ENCODE assay signal across 22 cellular contexts in the genomic region with DNA sequence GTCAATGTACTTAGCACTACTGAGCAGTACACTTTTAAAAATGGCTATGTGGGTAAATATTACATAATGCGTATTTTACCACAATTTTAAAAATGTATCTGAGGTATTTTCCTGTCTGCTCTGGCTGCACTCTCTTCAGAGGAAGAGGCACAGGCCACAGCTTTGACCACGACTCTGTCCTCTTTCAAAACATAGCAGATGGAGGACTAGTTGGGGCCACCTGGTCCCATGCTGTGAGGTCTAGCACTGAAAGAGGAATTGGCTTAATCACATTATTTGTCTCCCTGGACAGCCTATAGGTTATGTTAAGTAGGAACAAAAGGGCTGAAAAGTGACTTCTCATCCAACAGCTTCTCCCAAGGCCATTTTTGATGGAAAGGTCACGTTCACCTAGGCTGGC. TPM values are rescaled to one million over a fixed set of nuclear protein-coding genes. Genes with fewer than 3 reads are reported as not detected.
DNase-seq lines count a peak whose midpoint lies in the region; ATAC-seq and TF ChIP-seq lines count a peak whose summit lies in the region.
"Had no signal": no experiment of that assay in that cellular context is flagged by ENCODE, and none has a peak within 500 bp of the region (broad histone marks: within the 10 kb centered on the region; RNA-seq: fewer than 3 reads in every experiment).

No MANE protein-coding gene starts in this region.

- H3K27ac ChIP-seq in HL-60 (replicated peaks): peak overlapping the region; percentile 81
- H3K27ac ChIP-seq: A549, adrenal gland, GM23248, SK-N-MC, upper lobe of right lung had no signal

- H3K9me3 Mint-ChIP-seq in activated T-cell treated with anti-CD3 and anti-CD28 coated beads, Interleukin-2, amount 50 U/mL, for 72 hours: no peaks in the 10 kb centered on the region
- H3K9me3 Mint-ChIP-seq: activated CD4-positive, alpha-beta memory T cell treated with anti-CD3 and anti-CD28 coated beads, Interleukin-2, amount 10 ng/mL, durations not matched to agents 7 days and 5 days; natural killer cell treated with Interleukin-12 subunit alpha and Interleukin-12 subunit beta and Interleukin-15 and Interleukin-18, amount 100 ng/mL, for 72 hours; T-helper 2 cell treated with Interferon-gamma antibody and Interleukin-4, amounts not matched to agents 5 μg/mL and 100 μg/mL, for 36 hours; WTC11 had no signal

- H3K27me3 Mint-ChIP-seq in activated T-cell treated with anti-CD3 and anti-CD28 coated beads, Interleukin-2, amount 50 U/mL, for 72 hours (ENCODE audit: low read depth): peaks cover 10% of the 10 kb centered on the region
- H3K27me3 Mint-ChIP-seq: activated CD4-positive, alpha-beta memory T cell treated with anti-CD3 and anti-CD28 coated beads, Interleukin-2, amount 10 ng/mL, durations not matched to agents 7 days and 5 days had no signal

- no peak overlapping the region for H3K27ac Mint-ChIP-seq in activated T-cell treated with anti-CD3 and anti-CD28 coated beads, Interleukin-2, amount 50 U/mL, for 72 hours
- H3K27ac Mint-ChIP-seq: activated CD4-positive, alpha-beta memory T cell treated with anti-CD3 and anti-CD28 coated beads, Interleukin-2, amount 10 ng/mL, durations not matched to agents 7 days and 5 days; natural killer cell treated with Interleukin-12 subunit alpha and Interleukin-12 subunit beta and Interleukin-15 and Interleukin-18, amount 100 ng/mL, for 72 hours; T-helper 2 cell treated with Interferon-gamma antibody and Interleukin-4, amounts not matched to agents 5 μg/mL and 100 μg/mL, for 36 hours; WTC11 had no signal

- ATAC-seq in HG02840 (IDR thresholded peaks at IDR 0.05; ENCODE audit: low FRiP score, unreplicated experiment): no peak
- no peak for ATAC-seq in HG03097 (IDR thresholded peaks at IDR 0.05; ENCODE audit: low FRiP score, unreplicated experiment)
- no peak for ATAC-seq in HG02973 (IDR thresholded peaks at IDR 0.05; ENCODE audit: unreplicated experiment)
- no peak for ATAC-seq in activated T-cell treated with anti-CD3 and anti-CD28 coated beads, Interleukin-2, amount 50 U/mL, for 72 hours (replicated peaks in 1 of 2)
- ATAC-seq: A549, upper lobe of right lung, WTC11 had no signal

- in situ Hi-C loops in G401 (cut with HindIII; ENCODE audit: low sequenced_read_pairs): no loop called here

- peaks cover 0 to 2% of the 10 kb centered on the region in 2 donors for H3K36me3 Mint-ChIP-seq in activated T-cell treated with anti-CD3 and anti-CD28 coated beads, Interleukin-2, amount 50 U/mL, for 72 hours (ENCODE audit: insufficient read depth in 2 of 2)
- H3K36me3 Mint-ChIP-seq: natural killer cell treated with Interleukin-12 subunit alpha and Interleukin-12 subunit beta and Interleukin-15 and Interleukin-18, amount 100 ng/mL, for 72 hours; WTC11 had no signal

- no peak for TF ChIP-seq CTCF in HL-60 (IDR thresholded peaks at IDR 0.05; ENCODE audit: insufficient read depth, low read length)

- no peaks in the 10 kb centered on the region for H3K4me1 Mint-ChIP-seq in activated T-cell treated with anti-CD3 and anti-CD28 coated beads, Interleukin-2, amount 50 U/mL, for 72 hours (ENCODE audit: low read depth)
- H3K4me1 Mint-ChIP-seq: activated CD4-positive, alpha-beta memory T cell treated with anti-CD3 and anti-CD28 coated beads, Interleukin-2, amount 10 ng/mL, durations not matched to agents 7 days and 5 days had no signal

- H3K27me3 ChIP-seq in HL-60 (ENCODE audit: insufficient read depth, poor library complexity, severe bottlenecking): no peaks in the 10 kb centered on the region
- H3K27me3 ChIP-seq: upper lobe of right lung had no signal

- H3K4me3 Mint-ChIP-seq in activated T-cell treated with anti-CD3 and anti-CD28 coated beads, Interleukin-2, amount 50 U/mL, for 72 hours: no peak overlapping the region
- H3K4me3 Mint-ChIP-seq: activated CD4-positive, alpha-beta memory T cell treated with anti-CD3 and anti-CD28 coated beads, Interleukin-2, amount 10 ng/mL, durations not matched to agents 7 days and 5 days; natural killer cell treated with Interleukin-12 subunit alpha and Interleukin-12 subunit beta and Interleukin-15 and Interleukin-18, amount 100 ng/mL, for 72 hours; T-helper 2 cell treated with Interferon-gamma antibody and Interleukin-4, amounts not matched to agents 5 μg/mL and 100 μg/mL, for 36 hours; WTC11 had no signal

- H3K4me3 ChIP-seq in HL-60 (replicated peaks; ENCODE audit: insufficient read depth, low read length): no peak overlapping the region
- H3K4me3 ChIP-seq: A549, adrenal gland, GM23248, SK-N-MC, upper lobe of right lung had no signal

- DNase-seq in G401 (ENCODE audit: low spot score) (peak; percentile 80), HL-60 (ENCODE audit: low read depth in 1 of 2, low spot score in 1 of 2) (peak; percentile 28 to 95), NOMO-1 treated with dmso at 0.1 percent for 144 hours (lab: John Stamatoyannopoulos, UW; ENCODE audit: unreplicated experiment) (peak; percentile 70), cerebellar nuclear complex (lab: John Stamatoyannopoulos, UW) (peak; percentile 9 to 10)
- no peak for DNase-seq in activated T-cell treated with anti-CD3 and anti-CD28 coated beads, Interleukin-2, amount 50 U/mL, for 72 hours
- DNase-seq: activated CD4-positive, alpha-beta memory T cell treated with anti-CD3 and anti-CD28 coated beads, Interleukin-2, amount 10 ng/mL, durations not matched to agents 7 days and 5 days; activated gamma-delta T cell; activated T-cell treated with anti-CD3 and anti-CD28 coated beads for 4 hours; adrenal gland; GM23248; NCI-H2171 treated with DMSO at 0.1 percent for 48 hours; NCI-H748 treated with DMSO at 0.1 percent for 48 hours; posterior cingulate gyrus; upper lobe of right lung had no signal

RNA-seq across cellular contexts. Expression of a gene that starts 5.2 kb away (rescaled TPM):
- total RNA-seq in G401 (2014; rRNA removed; shearing (Covaris generic)): not detected in 2 replicates
- total RNA-seq in activated T-cell treated with anti-CD3 and anti-CD28 coated beads, Interleukin-2, amount 50 U/mL, for 72 hours: under 1 TPM; 0.16 to 0.26 TPM
- total RNA-seq: upper lobe of right lung had no signal

Comparison
In these comparisons a context has a peak if more than half of its experiments do, and no peak if none do; other contexts are left out.
1. DNase-seq: peak in G401 (single experiment), HL-60 (2 of 2), NOMO-1 treated with dmso at 0.1 percent for 144 hours (single experiment) and cerebellar nuclear complex (2 of 2); none in activated T-cell treated with anti-CD3 and anti-CD28 coated beads, Interleukin-2, amount 50 U/mL, for 72 hours (0 of 2).